In genomic region chr7:117138474-117138873, GRCh38 we compare ENCODE assay signal across 1 cellular context.
TF ChIP-seq lines count a peak whose summit lies in the region.

No MANE protein-coding gene starts in this region.

TF ChIP-seq in IMR-90, 13 proteins besides CTCF, POLR2A, EP300 and RAD21 (continued from another document):
- TF ChIP-seq, protein P1, sequence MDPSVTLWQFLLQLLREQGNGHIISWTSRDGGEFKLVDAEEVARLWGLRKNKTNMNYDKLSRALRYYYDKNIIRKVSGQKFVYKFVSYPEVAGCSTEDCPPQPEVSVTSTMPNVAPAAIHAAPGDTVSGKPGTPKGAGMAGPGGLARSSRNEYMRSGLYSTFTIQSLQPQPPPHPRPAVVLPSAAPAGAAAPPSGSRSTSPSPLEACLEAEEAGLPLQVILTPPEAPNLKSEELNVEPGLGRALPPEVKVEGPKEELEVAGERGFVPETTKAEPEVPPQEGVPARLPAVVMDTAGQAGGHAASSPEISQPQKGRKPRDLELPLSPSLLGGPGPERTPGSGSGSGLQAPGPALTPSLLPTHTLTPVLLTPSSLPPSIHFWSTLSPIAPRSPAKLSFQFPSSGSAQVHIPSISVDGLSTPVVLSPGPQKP (IDR thresholded peaks at IDR 0.05; ENCODE audit: borderline replicate concordance, low read depth, low read length), result no peak
- TF ChIP-seq MAZ (IDR thresholded peaks at IDR 0.05; ENCODE audit: borderline replicate concordance, low read depth, low read length) (no peak), NFE2L2 (IDR thresholded peaks at IDR 0.05; ENCODE audit: low read depth, low read length) (no peak), RCOR1 (IDR thresholded peaks at IDR 0.05; ENCODE audit: insufficient replicate concordance, low read length) (no peak), RFX5 (IDR thresholded peaks at IDR 0.05; ENCODE audit: low read depth, low read length) (no peak)
